17 cellular contexts compared by ENCODE assay signal in the genomic region with DNA sequence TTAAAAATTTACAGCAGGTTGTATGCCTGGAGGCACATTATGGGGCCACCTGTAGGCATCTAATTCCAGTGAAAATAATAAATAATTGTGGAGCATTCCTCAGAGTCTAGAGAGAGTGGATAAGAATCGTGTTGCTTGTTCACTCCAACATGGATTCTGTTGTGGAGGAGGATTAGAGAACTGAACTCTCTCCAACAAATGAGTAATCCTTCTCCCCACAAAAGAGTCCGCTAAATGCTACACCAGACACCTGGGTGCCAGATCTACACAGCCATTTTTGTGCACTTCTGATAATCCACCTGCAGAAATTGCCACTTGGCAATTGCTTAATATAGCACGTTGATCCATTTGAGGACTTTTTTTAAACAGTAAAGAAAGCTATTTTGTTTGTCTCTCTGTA.
DNase-seq lines count a peak whose midpoint lies in the region; TF ChIP-seq lines count a peak whose summit lies in the region.
"Had no signal": no experiment of that assay in that cellular context is flagged by ENCODE, and none has a peak within 500 bp of the region (broad histone marks: within the 10 kb centered on the region; RNA-seq: fewer than 3 reads in every experiment).

No MANE protein-coding gene starts in this region.

- peak overlapping the region; percentile 22 for H3K4me2 ChIP-seq in skeletal muscle satellite cell (ENCODE audit: low read length)

- TF ChIP-seq EP300 in sigmoid colon (IDR thresholded peaks at IDR 0.05) = no peak

- H3K9me3 ChIP-seq in skeletal muscle satellite cell (replicated peaks; ENCODE audit: low read length) = no peaks in the 10 kb centered on the region
- H3K9me3 ChIP-seq in sigmoid colon = no peaks in the 10 kb centered on the region

- no peak overlapping the region for H3K9ac ChIP-seq in skeletal muscle satellite cell (ENCODE audit: low read depth, low read length)

- H3K4me1 ChIP-seq in skeletal muscle satellite cell (ENCODE audit: control insufficient read depth, insufficient read depth, low read length) (peaks cover 15% of the 10 kb centered on the region), sigmoid colon (no peaks in the 10 kb centered on the region)

- DNase-seq in NCI-H2081 (lab: John Stamatoyannopoulos, UW) (peak; percentile 16 to 77), NCI-H2081 treated with DMSO at 0.1 percent for 48 hours (lab: John Stamatoyannopoulos, UW) (no peak), NCI-H446 (lab: John Stamatoyannopoulos, UW) (peak; percentile 83 to 84), fibroblast of pulmonary artery (ENCODE audit: low read depth) (peak; percentile 67), sigmoid colon (no peak), CD1c-positive myeloid dendritic cell (ENCODE audit: extremely low spot score) (no peak)
- no peak for DNase-seq in activated CD4-positive, alpha-beta T cell treated with anti-CD3 and anti-CD28 coated beads for 4 hours
- DNase-seq: activated B cell treated with CpG ODN at 0.5 μM for 24 hours; activated gamma-delta T cell treated with Interleukin-2 at 50 U/mL for 16 hours; aorta; erythroblast; GDM1; midbrain; NCI-H1048; NCI-H774; stimulated activated CD4-positive, alpha-beta T cell treated with anti-CD3 and anti-CD28 coated beads, Interleukin-4, amount 100 ng/mL, for 24 hours had no signal

- no peaks in the 10 kb centered on the region for H3K36me3 ChIP-seq in skeletal muscle satellite cell (ENCODE audit: insufficient read depth, low read length)
- H3K36me3 ChIP-seq in sigmoid colon = no peaks in the 10 kb centered on the region

- no peak for TF ChIP-seq POLR2A in sigmoid colon (IDR thresholded peaks at IDR 0.05)

- intact Hi-C loops in sigmoid colon (cut with DNase I) = no loop called here

- TF ChIP-seq CTCF in fibroblast of pulmonary artery (IDR thresholded peaks at IDR 0.05; ENCODE audit: low read length, missing control alignments) = no peak
- no peak for TF ChIP-seq CTCF in sigmoid colon (IDR thresholded peaks at IDR 0.05)

- 58 to 73% methylated on average over 3 of the region's 3 CpGs for WGBS in sigmoid colon, 2 donors

- H3K27me3 ChIP-seq in skeletal muscle satellite cell (ENCODE audit: control insufficient read depth, insufficient read depth, low read length) = no peaks in the 10 kb centered on the region
- no peaks in the 10 kb centered on the region for H3K27me3 ChIP-seq in sigmoid colon

- H3K27ac ChIP-seq in sigmoid colon = no peak overlapping the region

- H3K4me3 ChIP-seq in fibroblast of pulmonary artery (replicated peaks; ENCODE audit: low read depth, low read length) (peak overlapping the region; percentile 14), skeletal muscle satellite cell (ENCODE audit: low read length) (no peak overlapping the region), sigmoid colon (no peak overlapping the region)

Comparison
In these comparisons a context has a peak if more than half of its experiments do, and no peak if none do; other contexts are left out.
1. DNase-seq: peak in NCI-H2081 (2 of 2), NCI-H446 (2 of 2) and fibroblast of pulmonary artery (single experiment); none in NCI-H2081 treated with DMSO at 0.1 percent for 48 hours (single experiment), activated CD4-positive, alpha-beta T cell treated with anti-CD3 and anti-CD28 coated beads for 4 hours (0 of 2), sigmoid colon (single experiment) and CD1c-positive myeloid dendritic cell (single experiment).